ENCODE assay signal across 8 cellular contexts in the genomic region with DNA sequence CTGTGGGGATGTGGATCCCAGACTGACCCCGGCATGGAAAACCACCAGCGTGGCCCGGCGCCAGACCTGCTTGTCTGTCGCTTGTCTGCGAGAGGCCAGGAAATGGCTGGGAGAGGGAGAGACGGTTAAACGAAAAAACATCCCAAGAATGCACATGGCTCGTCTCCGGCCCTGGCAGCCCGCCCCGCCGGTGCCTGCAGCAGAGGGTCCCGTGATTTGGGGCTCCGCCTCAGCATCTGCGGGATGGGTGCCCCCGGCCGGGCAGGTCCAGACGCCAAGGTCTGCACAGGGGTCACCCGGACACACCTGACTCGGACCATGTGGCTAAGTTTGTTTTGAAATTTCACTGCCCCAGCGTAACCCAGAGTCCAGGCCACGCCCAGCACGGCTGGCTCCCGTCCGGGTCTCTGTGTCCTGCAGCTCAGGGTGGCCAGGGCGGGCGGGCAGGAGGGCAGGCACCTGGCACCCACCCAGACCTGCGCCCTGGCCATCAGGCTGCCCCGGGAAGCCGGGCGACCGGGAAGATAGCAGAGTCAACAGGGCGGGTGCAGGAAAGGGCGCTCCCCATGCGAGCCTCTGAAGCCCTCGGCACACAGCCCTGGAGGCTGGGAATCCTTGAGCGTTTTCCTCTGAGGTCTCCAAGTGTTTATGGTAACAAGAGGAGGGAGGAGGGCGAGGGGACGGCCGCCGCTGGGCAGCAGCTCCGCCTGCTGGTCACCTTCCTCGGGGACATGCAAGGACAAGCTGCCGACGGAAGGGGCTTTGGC.
DNase-seq lines count a peak whose midpoint lies in the region; ATAC-seq, FAIRE-seq and TF ChIP-seq lines count a peak whose summit lies in the region.

No MANE protein-coding gene starts in this region.

- no peaks in the 10 kb centered on the region for H3K36me3 ChIP-seq in keratinocyte (ENCODE audit: control insufficient read depth in 2 of 2, extremely low read depth in 1 of 2, insufficient read depth in 2 of 2, low read length in 2 of 2)

- DNase-seq in GM10248 (ENCODE audit: extremely low spot score) = peak; percentile 83
- DNase-seq in NCI-H2227 (lab: John Stamatoyannopoulos, UW; ENCODE audit: unreplicated experiment) = peak; percentile 78
- peak; percentile 66 for DNase-seq in activated CD4-positive, alpha-beta T cell treated with anti-CD3 and anti-CD28 coated beads for 48 hours
- peak; percentile 97 for DNase-seq in chondrocyte (ENCODE audit: low spot score)
- no peak for DNase-seq in keratinocyte (ENCODE audit: low read depth, low spot score)
- DNase-seq in smooth muscle cell of the brain vasculature (ENCODE audit: low read depth, low spot score) = peak; percentile 79
- DNase-seq in germinal center (ENCODE audit: low spot score) = no peak

- H3K27ac ChIP-seq in keratinocyte (ENCODE audit: control insufficient read depth, insufficient read depth, low read length) = no peak overlapping the region

- H3K9me1 ChIP-seq in keratinocyte (ENCODE audit: control insufficient read depth, extremely low read depth, insufficient read depth, low read length) = no peaks in the 10 kb centered on the region

- no peaks in the 10 kb centered on the region for H3K27me3 ChIP-seq in keratinocyte (ENCODE audit: control insufficient read depth, extremely low read depth, insufficient read depth, low read length)

- dilution Hi-C loops in keratinocyte (cut with MboI; ENCODE audit: extremely low pct_ligation_motif_present, low sequenced_read_pairs) = no loop called here

- H3K27me3 Mint-ChIP-seq in chondrocyte (ENCODE audit: low read depth) = no peaks in the 10 kb centered on the region

- peak overlapping the region; percentile 81 for H3K4me2 ChIP-seq in keratinocyte (ENCODE audit: control insufficient read depth, extremely low read depth, insufficient read depth, low read depth, low read length)

- peak; percentile 74 for TF ChIP-seq CTCF in GM10248 (IDR thresholded peaks at IDR 0.05; ENCODE audit: control extremely low read depth, extremely low read depth, low read depth, missing control alignments)
- TF ChIP-seq CTCF in chondrocyte (IDR thresholded peaks at IDR 0.05) = peak; percentile 98
- peak; percentile 54 to 89 (median 69) for TF ChIP-seq CTCF in keratinocyte (optimal IDR thresholded peaks at IDR 0.05 in 1 of 3, IDR thresholded peaks at IDR 0.05 in 1 of 3, conservative IDR thresholded peaks at IDR 0.05 in 1 of 3; ENCODE audit: extremely low read depth in 1 of 3, insufficient read depth in 2 of 3, low read length in 3 of 3)

- FAIRE-seq in keratinocyte (lab: Jason Lieb, UNC) = no peak

- H3K4me3 ChIP-seq in keratinocyte (ENCODE audit: control insufficient read depth in 2 of 3, extremely low read depth in 1 of 3, insufficient read depth in 2 of 3, low read depth in 1 of 3, low read length in 3 of 3) = peak overlapping the region; percentile 25 to 53 (median 41)

- peaks cover 18% of the 10 kb centered on the region for H3K4me1 ChIP-seq in keratinocyte (ENCODE audit: control insufficient read depth, extremely low read depth, insufficient read depth, low read length)

- peak overlapping the region; percentile 34 for H3K9ac ChIP-seq in keratinocyte (ENCODE audit: control insufficient read depth, extremely low read depth, insufficient read depth, low read length)

- peak overlapping the region; percentile 16 for H2AFZ ChIP-seq in keratinocyte (ENCODE audit: control insufficient read depth, low read length)

- POLR2A ChIA-PET in GM10248 (lab: Yijun Ruan, JAX) = interaction anchor here (0.6 to 3.2 kb wide), 4 partner anchors 21 to 103 kb away, joined by 3 to 23 read pairs (median 6); a partner anchor contains a TSS

- H3K79me2 ChIP-seq in keratinocyte (ENCODE audit: control insufficient read depth, insufficient read depth, low read length) = no peaks in the 10 kb centered on the region

- peak overlapping the region; percentile 62 for H3K4me3 Mint-ChIP-seq in chondrocyte (ENCODE audit: unreplicated experiment)

- peaks cover 2% of the 10 kb centered on the region for H3K9me3 ChIP-seq in keratinocyte (ENCODE audit: control insufficient read depth, low read depth, low read length)

- CTCF ChIA-PET in GM10248 (lab: Yijun Ruan, JAX) = interaction anchor here (0.7 to 3.9 kb wide), 16 partner anchors 9 to 122 kb away, joined by 3 to 15 read pairs (median 7); a partner anchor contains a TSS

- H4K20me1 ChIP-seq in keratinocyte (ENCODE audit: control insufficient read depth, extremely low read depth, insufficient read depth, low read length) = no peaks in the 10 kb centered on the region

- ATAC-seq in HG02678 (IDR thresholded peaks at IDR 0.05; ENCODE audit: unreplicated experiment) = no peak

- H3K4me1 Mint-ChIP-seq in chondrocyte (ENCODE audit: low read depth) = peaks cover 53% of the 10 kb centered on the region

- H3K9me3 Mint-ChIP-seq in chondrocyte (ENCODE audit: low read depth) = peaks cover 8% of the 10 kb centered on the region

- no peaks in the 10 kb centered on the region for H3K36me3 Mint-ChIP-seq in chondrocyte (ENCODE audit: low read depth)

- peak overlapping the region; percentile 96 for H3K27ac Mint-ChIP-seq in chondrocyte (ENCODE audit: unreplicated experiment)

Comparison
In these comparisons a context has a peak if more than half of its experiments do, and no peak if none do; other contexts are left out.
1. DNase-seq: peak in GM10248 (single experiment), NCI-H2227 (single experiment), activated CD4-positive, alpha-beta T cell treated with anti-CD3 and anti-CD28 coated beads for 48 hours (single experiment), chondrocyte (single experiment) and smooth muscle cell of the brain vasculature (single experiment); none in keratinocyte (single experiment) and germinal center (single experiment).
2. Peak in every context shown above with its lines, with median percentiles within 50 percentile points of each other: CTCF ChIP-seq.